ENCODE assay signal across 13 cellular contexts in genomic region chr1:7941437-7941793, GRCh38. TPM values are rescaled to one million over a fixed set of nuclear protein-coding genes. Genes with fewer than 3 reads are reported as not detected.
DNase-seq lines count a peak whose midpoint lies in the region; ATAC-seq and TF ChIP-seq lines count a peak whose summit lies in the region.
"Had no signal": no experiment of that assay in that cellular context is flagged by ENCODE, and none has a peak within 500 bp of the region (broad histone marks: within the 10 kb centered on the region; RNA-seq: fewer than 3 reads in every experiment).

No MANE protein-coding gene starts in this region.

- H3K9me3 Mint-ChIP-seq in activated CD4-positive, alpha-beta T cell treated with anti-CD3 and anti-CD28 coated beads, Interleukin-2, amount 10 ng/mL, durations not matched to agents 24 days and 14 days: no peaks in the 10 kb centered on the region

- no CpG with 5 or more reads among the region's 9 CpGs for WGBS in trophoblast cell (ENCODE audit: extremely low coverage, insufficient coverage, insufficient read length)

- no peaks in the 10 kb centered on the region for H3K79me1 ChIP-seq in trophoblast cell (ENCODE audit: low read length)

- H2BK5ac ChIP-seq in trophoblast cell (ENCODE audit: low read depth, low read length, poor library complexity): no peak overlapping the region

- peaks cover 21% of the 10 kb centered on the region for H3K36me3 Mint-ChIP-seq in activated CD4-positive, alpha-beta T cell treated with anti-CD3 and anti-CD28 coated beads, Interleukin-2, amount 10 ng/mL, durations not matched to agents 24 days and 14 days (ENCODE audit: low read depth)

- intact Hi-C loops in activated CD4-positive, alpha-beta T cell treated with anti-CD3 and anti-CD28 coated beads, Interleukin-2, amount 10 ng/mL, durations not matched to agents 24 days and 14 days (cut with micrococcal nuclease): loop anchor here (5.0 kb wide), 1 partner anchor 156 kb away; no protein-coding TSS in a partner anchor

- H4K91ac ChIP-seq in trophoblast cell (ENCODE audit: low read depth, low read length): no peak overlapping the region

- no peaks in the 10 kb centered on the region for H3K27me3 ChIP-seq in brain microvascular endothelial cell (replicated peaks)
- peaks cover 18% of the 10 kb centered on the region for H3K27me3 ChIP-seq in trophoblast cell (ENCODE audit: insufficient read depth, low read length)

- H2BK12ac ChIP-seq in trophoblast cell (ENCODE audit: low read length): no peak overlapping the region

- no peaks in the 10 kb centered on the region for H3K79me2 ChIP-seq in trophoblast cell (ENCODE audit: control insufficient read depth, insufficient read depth, low read length, poor library complexity)

- peaks cover 19% of the 10 kb centered on the region for H3K27me3 Mint-ChIP-seq in activated CD4-positive, alpha-beta T cell treated with anti-CD3 and anti-CD28 coated beads, Interleukin-2, amount 10 ng/mL, durations not matched to agents 24 days and 14 days

- H3K23ac ChIP-seq in trophoblast cell (ENCODE audit: low read length): no peak overlapping the region

- H3K4ac ChIP-seq in trophoblast cell (ENCODE audit: low read depth, low read length): no peak overlapping the region

- DNase-seq in activated CD4-positive, alpha-beta T cell treated with anti-CD3 and anti-CD28 coated beads, Interleukin-2, amount 10 ng/mL, durations not matched to agents 24 days and 14 days: no peak
- no peak for DNase-seq in activated CD4-positive, alpha-beta T cell treated with anti-CD3 and anti-CD28 coated beads for 48 hours
- DNase-seq in MV-4-11 (lab: John Stamatoyannopoulos, UW) (peak; percentile 44), brain microvascular endothelial cell (peak; percentile 28), trophoblast cell (peak in 1 of 2 donors; percentile 24), anterior cingulate cortex (lab: John Stamatoyannopoulos, UW) (no peak)
- no peak for DNase-seq in activated CD4-positive, CD25-positive, alpha-beta regulatory T cell (lab: John Stamatoyannopoulos, UW)
- DNase-seq: MM.1S, NCI-H524 treated with DMSO at 0.1 percent for 48 hours had no signal

- H4K12ac ChIP-seq in trophoblast cell (ENCODE audit: low read depth, low read length): no peak overlapping the region

- no peak overlapping the region for H3K18ac ChIP-seq in trophoblast cell (ENCODE audit: low read length)

- no peak for TF ChIP-seq CTCF in brain microvascular endothelial cell (IDR thresholded peaks at IDR 0.05; ENCODE audit: low read depth, low read length, missing control alignments)

- peaks cover 50% of the 10 kb centered on the region for H3K4me1 Mint-ChIP-seq in activated CD4-positive, alpha-beta T cell treated with anti-CD3 and anti-CD28 coated beads, Interleukin-2, amount 10 ng/mL, durations not matched to agents 24 days and 14 days

- H3K4me3 ChIP-seq in brain microvascular endothelial cell (ENCODE audit: low read depth, low read length) (no peak overlapping the region), trophoblast cell (ENCODE audit: low read depth, low read length) (peak overlapping the region; percentile 13)
- H3K4me3 ChIP-seq: HAP-1 had no signal

- peaks cover 2 to 5% of the 10 kb centered on the region in 2 experiments for H3K4me1 ChIP-seq in trophoblast cell (ENCODE audit: control insufficient read depth in 1 of 2, insufficient read depth in 2 of 2, low read length in 2 of 2)

- in situ Hi-C loops in brain microvascular endothelial cell (cut with HindIII; ENCODE audit: low pct_ligation_motif_present, low sequenced_read_pairs): no loop called here

- H3K4me3 Mint-ChIP-seq in activated CD4-positive, alpha-beta T cell treated with anti-CD3 and anti-CD28 coated beads, Interleukin-2, amount 10 ng/mL, durations not matched to agents 24 days and 14 days: peak overlapping the region; percentile 78

- H3K36me3 ChIP-seq in brain microvascular endothelial cell (replicated peaks) (no peaks in the 10 kb centered on the region), trophoblast cell (ENCODE audit: control insufficient read depth in 1 of 2, insufficient read depth in 2 of 2, low read length in 2 of 2) (no peaks in the 10 kb centered on the region)
- H3K36me3 ChIP-seq: HAP-1, lower lobe of right lung had no signal

- H2BK120ac ChIP-seq in trophoblast cell (ENCODE audit: insufficient read depth, low read length, poor library complexity): no peak overlapping the region

- H4K8ac ChIP-seq in trophoblast cell (ENCODE audit: low read depth, low read length): no peak overlapping the region

- H3K4me2 ChIP-seq in trophoblast cell (ENCODE audit: low read length): no peak overlapping the region

- ATAC-seq in HG02884 (IDR thresholded peaks at IDR 0.05; ENCODE audit: unreplicated experiment): no peak

- H2AFZ ChIP-seq in trophoblast cell (ENCODE audit: insufficient read depth, low read length, poor library complexity): no peak overlapping the region

- H3K9me3 ChIP-seq in trophoblast cell (ENCODE audit: insufficient read depth, low read depth, low read length): peaks cover 2% of the 10 kb centered on the region
- H3K9me3 ChIP-seq: HAP-1, lower lobe of right lung had no signal

- no peak overlapping the region for H3K14ac ChIP-seq in trophoblast cell (ENCODE audit: low read length)

- H3K9ac ChIP-seq in trophoblast cell (ENCODE audit: low read length): peak overlapping the region; percentile 59

- H2AK5ac ChIP-seq in trophoblast cell (ENCODE audit: low read length): no peak overlapping the region

- H3K27ac ChIP-seq in brain microvascular endothelial cell (no peak overlapping the region), trophoblast cell (ENCODE audit: low read depth, low read length) (no peak overlapping the region)
- H3K27ac ChIP-seq: lower lobe of right lung had no signal

- peak overlapping the region; percentile 86 for H3K27ac Mint-ChIP-seq in activated CD4-positive, alpha-beta T cell treated with anti-CD3 and anti-CD28 coated beads, Interleukin-2, amount 10 ng/mL, durations not matched to agents 24 days and 14 days

RNA-seq across cellular contexts. Expression of gene TNFRSF9, which starts 0.8 kb away (rescaled TPM):
- total RNA-seq in activated CD4-positive, alpha-beta T cell treated with anti-CD3 and anti-CD28 coated beads, Interleukin-2, amount 10 ng/mL, durations not matched to agents 24 days and 14 days: 30.5 and 30.9 TPM in 2 replicates
- polyA plus RNA-seq in trophoblast cell (2013): 0.04 and 0.10 TPM in 2 replicates
- total RNA-seq: right cardiac atrium had no signal

RNA-seq across cellular contexts. Expression of gene PARK7, which starts 20.1 kb away (rescaled TPM):
- 409 and 426 TPM in 2 replicates for total RNA-seq in activated CD4-positive, alpha-beta T cell treated with anti-CD3 and anti-CD28 coated beads, Interleukin-2, amount 10 ng/mL, durations not matched to agents 24 days and 14 days
- 191 and 200 TPM in 2 replicates for polyA plus RNA-seq in trophoblast cell (2013)

Comparison
In these comparisons a context has a peak if more than half of its experiments do, and no peak if none do; other contexts are left out.
1. DNase-seq: peak in MV-4-11 (single experiment) and brain microvascular endothelial cell (single experiment); none in activated CD4-positive, alpha-beta T cell treated with anti-CD3 and anti-CD28 coated beads, Interleukin-2, amount 10 ng/mL, durations not matched to agents 24 days and 14 days (single experiment), activated CD4-positive, alpha-beta T cell treated with anti-CD3 and anti-CD28 coated beads for 48 hours (single experiment), anterior cingulate cortex (0 of 58) and activated CD4-positive, CD25-positive, alpha-beta regulatory T cell (0 of 4).